In the genomic region with DNA sequence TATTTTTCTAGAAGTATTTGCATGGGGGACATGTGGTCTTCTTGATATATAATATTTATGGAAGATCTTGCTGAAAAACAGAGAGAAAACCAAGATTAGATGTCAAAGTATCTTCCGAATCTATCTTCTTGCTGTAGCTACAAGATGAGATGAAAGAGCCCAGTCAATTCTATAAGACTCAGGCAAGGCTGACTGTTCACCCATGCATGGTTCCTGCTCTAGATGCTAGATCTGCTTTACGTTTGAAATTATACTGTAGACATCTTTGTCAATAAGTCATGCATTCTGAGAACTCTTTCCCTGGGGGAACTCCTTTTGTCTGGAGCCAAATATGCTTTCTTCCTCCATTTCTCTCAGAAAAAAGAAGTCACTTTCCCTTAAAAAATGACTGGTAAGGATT, we compare ENCODE assay signal across 11 cellular contexts.
DNase-seq lines count a peak whose midpoint lies in the region; ATAC-seq lines count a peak whose summit lies in the region.
"Had no signal": no experiment of that assay in that cellular context is flagged by ENCODE, and none has a peak within 500 bp of the region (broad histone marks: within the 10 kb centered on the region; RNA-seq: fewer than 3 reads in every experiment).

No MANE protein-coding gene starts in this region.

- ATAC-seq in GM18520 (IDR thresholded peaks at IDR 0.05; ENCODE audit: unreplicated experiment) (peak; percentile 59), GM21528 (IDR thresholded peaks at IDR 0.05; ENCODE audit: low FRiP score, unreplicated experiment) (peak; percentile 79), HG03060 (IDR thresholded peaks at IDR 0.05; ENCODE audit: low read depth, unreplicated experiment) (peak; percentile 85)
- ATAC-seq: natural killer cell had no signal

- DNase-seq in NCI-H69 (lab: John Stamatoyannopoulos, UW) (peak; percentile 2), NCI-H526 (lab: John Stamatoyannopoulos, UW) (no peak), NCI-H2029 treated with DMSO at 0.1 percent for 48 hours (lab: John Stamatoyannopoulos, UW) (no peak), OCI-M2 (lab: John Stamatoyannopoulos, UW; ENCODE audit: unreplicated experiment) (no peak), NCI-H2107 (lab: John Stamatoyannopoulos, UW) (no peak)
- DNase-seq: natural killer cell, NCI-H2171 treated with DMSO at 0.1 percent for 48 hours, trophoblast cell had no signal
